9 cellular contexts compared by ENCODE assay signal in genomic region chr2:237434916-237435315, GRCh38. TPM values are rescaled to one million over a fixed set of nuclear protein-coding genes. Genes with fewer than 3 reads are reported as not detected.
A peak's percentile ranks its signal among the peaks of the same experiment; 100 is the strongest.
DNase-seq lines count a peak whose midpoint lies in the region; ATAC-seq and TF ChIP-seq lines count a peak whose summit lies in the region.
"Had no signal": no experiment of that assay in that cellular context is flagged by ENCODE, and none has a peak within 500 bp of the region (broad histone marks: within the 10 kb centered on the region; RNA-seq: fewer than 3 reads in every experiment).

No MANE protein-coding gene starts in this region.

- H3K36me3 ChIP-seq in osteoblast (ENCODE audit: insufficient read depth, low read length) (no peaks in the 10 kb centered on the region), tibial artery (no peaks in the 10 kb centered on the region)

- H3K4me1 ChIP-seq in osteoblast (ENCODE audit: insufficient read depth, low read length) (peaks cover 71% of the 10 kb centered on the region), tibial artery (peaks cover 0 to 44% (median 27%) of the 10 kb centered on the region in 4 donors)

- H3K9me3 ChIP-seq in osteoblast (ENCODE audit: low read depth, low read length) (no peaks in the 10 kb centered on the region), tibial artery (no peaks in the 10 kb centered on the region)

- TF ChIP-seq CTCF in osteoblast (IDR thresholded peaks at IDR 0.05; ENCODE audit: extremely low read depth, low read depth, low read length) (no peak), tibial artery (IDR thresholded peaks at IDR 0.05) (no peak)

- H3K79me2 ChIP-seq in osteoblast (ENCODE audit: insufficient read depth, low read length) = no peaks in the 10 kb centered on the region

- peak overlapping the region; percentile 63 for H3K27ac Mint-ChIP-seq in activated naive CD8-positive, alpha-beta T cell treated with anti-CD3 and anti-CD28 coated beads for 36 hours

- H3K27me3 Mint-ChIP-seq in activated naive CD8-positive, alpha-beta T cell treated with anti-CD3 and anti-CD28 coated beads for 36 hours = no peaks in the 10 kb centered on the region

- peak overlapping the region; percentile 73 for H3K4me2 ChIP-seq in osteoblast (ENCODE audit: insufficient read depth, low read length)

- intact Hi-C loops in tibial artery (cut with DNase I; ENCODE audit: low total_unique reads) = no loop called here

- H3K27me3 ChIP-seq in osteoblast (ENCODE audit: insufficient read depth, low read length) (no peaks in the 10 kb centered on the region), tibial artery (no peaks in the 10 kb centered on the region)

- peak; percentile 92 for DNase-seq in RPMI7951 (ENCODE audit: low read depth)
- peak; percentile 81 for DNase-seq in activated naive CD8-positive, alpha-beta T cell treated with anti-CD3 and anti-CD28 coated beads for 36 hours
- DNase-seq in osteoblast (ENCODE audit: insufficient read length, low spot score, missing footprints) = peak; percentile 88
- no peak for DNase-seq in tibial artery
- DNase-seq in DMS153 (lab: John Stamatoyannopoulos, UW) = no peak

- peaks cover 7% of the 10 kb centered on the region for H3K36me3 Mint-ChIP-seq in activated naive CD8-positive, alpha-beta T cell treated with anti-CD3 and anti-CD28 coated beads for 36 hours

- peaks cover 79% of the 10 kb centered on the region for H3K4me1 Mint-ChIP-seq in activated naive CD8-positive, alpha-beta T cell treated with anti-CD3 and anti-CD28 coated beads for 36 hours

- peaks cover 6% of the 10 kb centered on the region for H3K9me3 Mint-ChIP-seq in activated naive CD8-positive, alpha-beta T cell treated with anti-CD3 and anti-CD28 coated beads for 36 hours

- peak overlapping the region; percentile 8 for H3K4me3 Mint-ChIP-seq in activated naive CD8-positive, alpha-beta T cell treated with anti-CD3 and anti-CD28 coated beads for 36 hours

- H3K27ac ChIP-seq in osteoblast (ENCODE audit: low read depth, low read length) (peak overlapping the region; percentile 100), tibial artery (peak overlapping the region; percentile 81 to 87)

- H3K4me3 ChIP-seq in osteoblast (ENCODE audit: insufficient read depth, low read length) = peak overlapping the region; percentile 52
- H3K4me3 ChIP-seq in tibial artery = no peak overlapping the region
- H3K4me3 ChIP-seq: lung had no signal

- ATAC-seq in GM18868 (IDR thresholded peaks at IDR 0.05; ENCODE audit: unreplicated experiment) (peak; percentile 43), HG02938 (IDR thresholded peaks at IDR 0.05; ENCODE audit: unreplicated experiment) (no peak), GM21825 (IDR thresholded peaks at IDR 0.05; ENCODE audit: unreplicated experiment) (no peak)

- no peaks in the 10 kb centered on the region for H4K20me1 ChIP-seq in osteoblast (ENCODE audit: insufficient read depth, low read length)

- H2AFZ ChIP-seq in osteoblast (ENCODE audit: low read length) = peak overlapping the region; percentile 21

RNA-seq across cellular contexts. Expression of gene COL6A3, which starts 21.0 kb away (rescaled TPM):
- total RNA-seq in RPMI7951 (2014; rRNA removed; shearing (Covaris generic)) = 3.6 and 4.1 TPM in 2 replicates
- total RNA-seq in activated naive CD8-positive, alpha-beta T cell treated with anti-CD3 and anti-CD28 coated beads for 36 hours = 1 to 10 TPM in 1 of 2 experiments, under 1 TPM in 1; 0.76 to 1.3 TPM
- 4,017 and 4,247 TPM in 2 replicates for total RNA-seq in osteoblast

RNA-seq across cellular contexts. Expression of gene MLPH, which starts 52.1 kb away (rescaled TPM):
- 121 and 159 TPM in 2 replicates for total RNA-seq in RPMI7951 (2014; rRNA removed; shearing (Covaris generic))
- not detected for total RNA-seq in activated naive CD8-positive, alpha-beta T cell treated with anti-CD3 and anti-CD28 coated beads for 36 hours
- 25.7 and 32.1 TPM in 2 replicates for total RNA-seq in osteoblast

Comparison
In these comparisons a context has a peak if more than half of its experiments do, and no peak if none do; other contexts are left out.
1. DNase-seq: peak in RPMI7951 (single experiment), activated naive CD8-positive, alpha-beta T cell treated with anti-CD3 and anti-CD28 coated beads for 36 hours (single experiment) and osteoblast (single experiment); none in tibial artery (0 of 2) and DMS153 (single experiment).
2. RNA of gene COL6A3, which starts 21.0 kb away (total RNA-seq): 4,017 to 4,247 TPM in osteoblast; 3.6 to 4.1 TPM in RPMI7951 and 0.76 to 1.3 TPM in activated naive CD8-positive, alpha-beta T cell treated with anti-CD3 and anti-CD28 coated beads for 36 hours; every median in the first group is over 100 times any median in the second.
3. RNA of gene MLPH, which starts 52.1 kb away (total RNA-seq): 121 to 159 TPM in RPMI7951 and 25.7 to 32.1 TPM in osteoblast; not detected in activated naive CD8-positive, alpha-beta T cell treated with anti-CD3 and anti-CD28 coated beads for 36 hours; every median in the first group is over 10 times any median in the second.